ENCODE assay signal across 14 cellular contexts in the genomic region with DNA sequence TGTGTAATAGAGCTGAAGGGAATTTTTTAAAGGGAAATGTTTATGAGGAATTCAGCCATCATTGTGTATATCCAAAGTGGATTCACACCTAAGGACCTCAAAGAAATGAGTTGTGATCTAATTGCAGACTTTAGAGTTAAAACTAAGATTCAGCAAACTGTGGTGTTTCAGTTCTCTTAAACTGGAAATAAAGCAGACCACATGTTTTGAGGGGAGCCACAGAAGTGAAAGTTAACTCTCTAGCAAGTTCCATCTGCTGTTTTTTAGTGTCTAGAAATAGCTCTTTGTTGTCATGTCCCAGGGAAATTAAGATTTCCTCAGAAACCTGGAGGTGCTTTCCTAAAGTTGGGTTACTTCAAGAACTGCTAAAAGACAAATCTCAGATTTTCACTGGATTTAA.
DNase-seq lines count a peak whose midpoint lies in the region; ATAC-seq and TF ChIP-seq lines count a peak whose summit lies in the region.
"Had no signal": no experiment of that assay in that cellular context is flagged by ENCODE, and none has a peak within 500 bp of the region (broad histone marks: within the 10 kb centered on the region; RNA-seq: fewer than 3 reads in every experiment).

No MANE protein-coding gene starts in this region.

- H3K79me2 ChIP-seq in OCI-LY7 (ENCODE audit: insufficient read depth, low read depth, low read length): no peaks in the 10 kb centered on the region

- TF ChIP-seq POLR2A in sigmoid colon (IDR thresholded peaks at IDR 0.05): no peak

- H3K4me1 ChIP-seq in OCI-LY7 (ENCODE audit: insufficient read depth, low read length, poor library complexity, severe bottlenecking) (peaks cover 10% of the 10 kb centered on the region), sigmoid colon (peaks cover 0 to 5% (median 0%) of the 10 kb centered on the region in 4 donors)

- H3K4me3 ChIP-seq in AG10803 (ENCODE audit: low read length) (no peak overlapping the region), OCI-LY7 (ENCODE audit: low read depth, low read length, poor library complexity, severe bottlenecking) (no peak overlapping the region), sigmoid colon (no peak overlapping the region)
- H3K4me3 ChIP-seq: SJSA1 had no signal

- no peak overlapping the region for H3K27ac ChIP-seq in OCI-LY7 (ENCODE audit: low read depth, low read length, poor library complexity, severe bottlenecking)
- H3K27ac ChIP-seq in sigmoid colon: no peak overlapping the region
- H3K27ac ChIP-seq: SJSA1 had no signal

- H3K27me3 ChIP-seq in sigmoid colon: no peaks in the 10 kb centered on the region
- H3K27me3 ChIP-seq: SJSA1 had no signal

- H3K9me3 ChIP-seq in OCI-LY7 (ENCODE audit: low read length) (no peaks in the 10 kb centered on the region), sigmoid colon (no peaks in the 10 kb centered on the region)
- H3K9me3 ChIP-seq: SJSA1 had no signal

- no TSS peak for BruUV-seq in OCI-LY7 (replicated peaks; lab: Mats Ljungman, UMichigan)

- no peak overlapping the region for H2AFZ ChIP-seq in OCI-LY7 (ENCODE audit: low read length)

- DNase-seq in AG10803 (ENCODE audit: low read depth): peak; percentile 13
- DNase-seq in OCI-LY7 (ENCODE audit: low spot score): peak; percentile 17
- DNase-seq in NCI-H1105 (lab: John Stamatoyannopoulos, UW): no peak
- no peak for DNase-seq in sigmoid colon
- DNase-seq in NCI-H526 treated with DMSO at 0.1 percent for 48 hours (lab: John Stamatoyannopoulos, UW): no peak
- DNase-seq: activated CD4-positive, alpha-beta T cell treated with anti-CD3 and anti-CD28 coated beads, Interleukin-2, amount 50 U/mL, for 4 hours; endodermal cell; NCI-H187 treated with DMSO at 0.1 percent for 48 hours; nucleus accumbens; trophoblast cell had no signal

- TF ChIP-seq CTCF in AG10803 (conservative IDR thresholded peaks at IDR 0.05; ENCODE audit: low read length): no peak
- no peak for TF ChIP-seq CTCF in OCI-LY7 (conservative IDR thresholded peaks at IDR 0.05; ENCODE audit: low read length)
- no peak for TF ChIP-seq CTCF in sigmoid colon (IDR thresholded peaks at IDR 0.05)

- intact Hi-C loops in OCI-LY7 (cut with micrococcal nuclease; ENCODE audit: unreplicated experiment): no loop called here
- intact Hi-C loops in sigmoid colon (cut with DNase I): no loop called here

- H3K36me3 ChIP-seq in OCI-LY7 (ENCODE audit: insufficient read depth, low read length): peaks cover 23% of the 10 kb centered on the region
- peaks cover 0 to 10% (median 1%) of the 10 kb centered on the region in 4 donors for H3K36me3 ChIP-seq in sigmoid colon

- CTCF ChIA-PET in OCI-LY7 (lab: Charles Lee; ENCODE audit: unreplicated experiment): no interaction called here

- no peak overlapping the region for H3K4me2 ChIP-seq in OCI-LY7 (ENCODE audit: low read length)

- no peaks in the 10 kb centered on the region for H3K9me2 ChIP-seq in OCI-LY7 (ENCODE audit: insufficient read depth, low read length)

- ATAC-seq in GM18909 (IDR thresholded peaks at IDR 0.05; ENCODE audit: poor library complexity, unreplicated experiment) (peak; percentile 86), HG02852 (IDR thresholded peaks at IDR 0.05; ENCODE audit: unreplicated experiment) (peak; percentile 89), HG03097 (IDR thresholded peaks at IDR 0.05; ENCODE audit: low FRiP score, unreplicated experiment) (no peak)

- TF ChIP-seq EP300 in sigmoid colon (IDR thresholded peaks at IDR 0.05): no peak

- H4K20me1 ChIP-seq in OCI-LY7 (ENCODE audit: insufficient read depth, low read length): no peaks in the 10 kb centered on the region

- POLR2A ChIA-PET in OCI-LY7 (lab: Charles Lee): interaction anchor here (0.6 kb wide), 1 partner anchor 51 kb away, joined by 4 read pairs; no protein-coding TSS in a partner anchor

Comparison
In these comparisons a context has a peak if more than half of its experiments do, and no peak if none do; other contexts are left out.
1. DNase-seq: peak in AG10803 (single experiment) and OCI-LY7 (single experiment); none in NCI-H1105 (single experiment), sigmoid colon (single experiment) and NCI-H526 treated with DMSO at 0.1 percent for 48 hours (single experiment).